In the genomic region with DNA sequence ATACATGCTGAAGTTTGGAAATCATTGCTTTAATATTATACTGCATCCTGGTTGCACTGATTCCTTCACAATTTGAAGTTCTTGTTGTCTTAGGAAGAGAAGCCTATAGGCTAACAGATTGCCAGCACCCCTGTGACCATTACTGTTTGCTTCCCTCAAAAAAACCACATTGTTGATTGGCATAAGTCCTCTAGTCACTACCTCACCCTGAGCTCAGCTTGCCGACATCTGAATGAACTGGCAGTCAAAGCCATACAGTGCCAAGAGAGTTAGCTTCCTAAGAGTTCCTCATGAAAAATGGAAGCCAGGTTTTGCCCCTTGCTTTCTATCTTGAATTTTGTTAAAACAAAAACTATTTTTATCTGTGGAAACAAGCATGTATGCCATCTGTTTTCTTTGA, we compare ENCODE assay signal across 22 cellular contexts.
"Had no signal": no experiment of that assay in that cellular context is flagged by ENCODE, and none has a peak within 500 bp of the region (broad histone marks: within the 10 kb centered on the region; RNA-seq: fewer than 3 reads in every experiment).

No MANE protein-coding gene starts in this region.

- H3K27ac ChIP-seq: epithelial cell of prostate, esophagus squamous epithelium, gastrocnemius medialis, heart right ventricle, left lung, lower lobe of right lung had no signal

- H3K27me3 ChIP-seq: esophagus squamous epithelium, gastrocnemius medialis, heart right ventricle, left lung had no signal

- H3K4me3 ChIP-seq: esophagus squamous epithelium, gastrocnemius medialis, heart right ventricle, left lung, lower lobe of right lung had no signal

- H3K36me3 ChIP-seq: esophagus squamous epithelium, gastrocnemius medialis, heart right ventricle, left lung, lower lobe of right lung had no signal

- DNase-seq: cortex of kidney; effector CD8-positive, alpha-beta T cell; effector memory CD8-positive, alpha-beta T cell; endodermal cell; erythroblast; esophagus squamous epithelium; foreskin fibroblast; foreskin melanocyte; gastrocnemius medialis; glutamatergic neuron; head of caudate nucleus; heart right ventricle; hippocampal formation; left cardiac atrium; left lung; left ventricle myocardium superior; lower lobe of right lung; mesenchymal stem cell; midbrain; naive thymus-derived CD4-positive, alpha-beta T cell; natural killer cell had no signal
